In the genomic region with DNA sequence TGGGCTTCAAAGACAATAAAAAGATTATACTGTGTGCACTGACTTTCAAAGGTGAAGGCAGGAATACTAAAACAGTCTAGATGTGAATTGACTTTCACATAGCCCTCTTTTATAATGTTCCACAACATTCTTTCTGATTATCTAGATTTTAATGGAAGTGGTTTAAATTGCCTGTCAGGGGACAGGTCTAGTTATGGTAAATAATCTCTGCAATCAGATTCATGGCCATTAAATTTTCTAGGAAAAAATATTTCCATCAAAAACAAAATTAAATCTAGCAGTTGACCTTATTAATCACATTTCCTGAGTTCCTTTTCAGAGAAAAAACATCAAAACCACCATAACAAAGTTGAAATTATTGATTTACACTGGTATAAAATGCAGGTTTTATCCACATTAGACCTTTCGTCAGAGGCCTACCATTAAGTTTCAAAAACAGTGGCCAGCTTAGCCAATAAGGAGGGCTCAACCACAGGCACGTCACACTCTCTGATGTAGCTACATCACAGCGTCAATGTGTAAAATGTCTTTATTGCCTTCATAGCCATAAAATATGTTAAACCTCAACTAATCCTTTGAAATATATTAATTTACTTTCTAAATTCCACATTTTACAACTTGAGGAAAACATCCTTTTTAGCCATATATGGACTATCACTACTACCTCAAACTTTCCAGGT, we compare ENCODE assay signal across 1 cellular context.
TF ChIP-seq lines count a peak whose summit lies in the region.

No MANE protein-coding gene starts in this region.

TF ChIP-seq in SK-N-SH, 30 proteins besides CTCF, POLR2A, EP300 and RAD21 (continued from another document):
- TF ChIP-seq POLR2AphosphoS5 (IDR thresholded peaks at IDR 0.05; ENCODE audit: low read depth, low read length) = no peak
- no peak for TF ChIP-seq TCF12 (IDR thresholded peaks at IDR 0.05)
- TF ChIP-seq, protein P1, sequence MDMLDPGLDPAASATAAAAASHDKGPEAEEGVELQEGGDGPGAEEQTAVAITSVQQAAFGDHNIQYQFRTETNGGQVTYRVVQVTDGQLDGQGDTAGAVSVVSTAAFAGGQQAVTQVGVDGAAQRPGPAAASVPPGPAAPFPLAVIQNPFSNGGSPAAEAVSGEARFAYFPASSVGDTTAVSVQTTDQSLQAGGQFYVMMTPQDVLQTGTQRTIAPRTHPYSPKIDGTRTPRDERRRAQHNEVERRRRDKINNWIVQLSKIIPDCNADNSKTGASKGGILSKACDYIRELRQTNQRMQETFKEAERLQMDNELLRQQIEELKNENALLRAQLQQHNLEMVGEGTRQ (IDR thresholded peaks at IDR 0.05; ENCODE audit: borderline replicate concordance, low read depth, low read length) = no peak
- TF ChIP-seq, protein P2, sequence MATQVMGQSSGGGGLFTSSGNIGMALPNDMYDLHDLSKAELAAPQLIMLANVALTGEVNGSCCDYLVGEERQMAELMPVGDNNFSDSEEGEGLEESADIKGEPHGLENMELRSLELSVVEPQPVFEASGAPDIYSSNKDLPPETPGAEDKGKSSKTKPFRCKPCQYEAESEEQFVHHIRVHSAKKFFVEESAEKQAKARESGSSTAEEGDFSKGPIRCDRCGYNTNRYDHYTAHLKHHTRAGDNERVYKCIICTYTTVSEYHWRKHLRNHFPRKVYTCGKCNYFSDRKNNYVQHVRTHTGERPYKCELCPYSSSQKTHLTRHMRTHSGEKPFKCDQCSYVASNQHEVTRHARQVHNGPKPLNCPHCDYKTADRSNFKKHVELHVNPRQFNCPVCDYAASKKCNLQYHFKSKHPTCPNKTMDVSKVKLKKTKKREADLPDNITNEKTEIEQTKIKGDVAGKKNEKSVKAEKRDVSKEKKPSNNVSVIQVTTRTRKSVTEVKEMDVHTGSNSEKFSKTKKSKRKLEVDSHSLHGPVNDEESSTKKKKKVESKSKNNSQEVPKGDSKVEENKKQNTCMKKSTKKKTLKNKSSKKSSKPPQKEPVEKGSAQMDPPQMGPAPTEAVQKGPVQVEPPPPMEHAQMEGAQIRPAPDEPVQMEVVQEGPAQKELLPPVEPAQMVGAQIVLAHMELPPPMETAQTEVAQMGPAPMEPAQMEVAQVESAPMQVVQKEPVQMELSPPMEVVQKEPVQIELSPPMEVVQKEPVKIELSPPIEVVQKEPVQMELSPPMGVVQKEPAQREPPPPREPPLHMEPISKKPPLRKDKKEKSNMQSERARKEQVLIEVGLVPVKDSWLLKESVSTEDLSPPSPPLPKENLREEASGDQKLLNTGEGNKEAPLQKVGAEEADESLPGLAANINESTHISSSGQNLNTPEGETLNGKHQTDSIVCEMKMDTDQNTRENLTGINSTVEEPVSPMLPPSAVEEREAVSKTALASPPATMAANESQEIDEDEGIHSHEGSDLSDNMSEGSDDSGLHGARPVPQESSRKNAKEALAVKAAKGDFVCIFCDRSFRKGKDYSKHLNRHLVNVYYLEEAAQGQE (IDR thresholded peaks at IDR 0.05; ENCODE audit: low read depth, low read length) = no peak
- no peak for TF ChIP-seq NRF1 (IDR thresholded peaks at IDR 0.05; ENCODE audit: low read depth, low read length)
- TF ChIP-seq FOXM1 (IDR thresholded peaks at IDR 0.05; ENCODE audit: low read depth) = no peak
- TF ChIP-seq RCOR1 (IDR thresholded peaks at IDR 0.05; ENCODE audit: low read length) = no peak
